In the genomic region with DNA sequence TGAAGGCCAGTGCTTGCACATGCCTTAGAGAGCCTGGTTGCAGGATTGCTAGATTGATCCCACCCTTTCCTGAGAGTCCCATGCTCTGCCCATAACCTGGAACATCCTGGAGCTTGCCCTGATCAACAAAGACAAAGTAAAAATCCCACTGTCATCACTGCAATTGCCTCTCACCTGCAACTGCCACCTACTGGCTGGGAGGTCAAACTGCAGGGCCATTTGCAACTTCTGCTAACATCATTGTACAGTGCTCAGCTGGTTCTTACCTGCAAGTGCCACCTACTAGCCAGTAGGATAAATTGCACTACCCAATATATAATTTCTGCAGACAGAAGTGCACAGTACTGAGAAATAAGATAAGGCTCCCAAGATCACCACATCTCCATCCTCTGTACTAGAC, we compare ENCODE assay signal across 12 cellular contexts.
DNase-seq lines count a peak whose midpoint lies in the region; ATAC-seq and TF ChIP-seq lines count a peak whose summit lies in the region.
"Had no signal": no experiment of that assay in that cellular context is flagged by ENCODE, and none has a peak within 500 bp of the region (broad histone marks: within the 10 kb centered on the region; RNA-seq: fewer than 3 reads in every experiment).

No MANE protein-coding gene starts in this region.

- H2BK120ac ChIP-seq in mesenchymal stem cell (ENCODE audit: low read depth, low read length), result no peak overlapping the region

- H2BK15ac ChIP-seq in mesenchymal stem cell (ENCODE audit: low read depth, poor library complexity, severe bottlenecking), result no peak overlapping the region

- no peak overlapping the region for H2AK5ac ChIP-seq in mesenchymal stem cell (ENCODE audit: low read length, severe bottlenecking)

- no peak overlapping the region for H4K91ac ChIP-seq in mesenchymal stem cell (ENCODE audit: low read length)

- peaks cover 18% of the 10 kb centered on the region for H3K9me3 Mint-ChIP-seq in osteocyte (ENCODE audit: unreplicated experiment)
- H3K9me3 Mint-ChIP-seq: stimulated activated naive CD8-positive, alpha-beta T cell treated with anti-CD3 and anti-CD28 coated beads, Interleukin-15, Interleukin-2, amounts not matched to agents 100 ng/mL and 50 ng/mL, for 24 hours had no signal

- H3K9ac ChIP-seq in colonic mucosa (ENCODE audit: low read depth in 2 of 2, low read length in 2 of 2), result no peak overlapping the region
- no peak overlapping the region for H3K9ac ChIP-seq in mesenchymal stem cell (ENCODE audit: low read length)

- TF ChIP-seq CTCF in GM12864 (IDR thresholded peaks at IDR 0.05; ENCODE audit: low read depth, low read length, missing control alignments) (peak; percentile 67), GM20000 (IDR thresholded peaks at IDR 0.05; ENCODE audit: extremely low read depth, missing control alignments) (peak; percentile 20), brain microvascular endothelial cell (IDR thresholded peaks at IDR 0.05; ENCODE audit: low read depth, low read length, missing control alignments) (peak; percentile 31), heart right ventricle (IDR thresholded peaks at IDR 0.05) (no peak), colonic mucosa (IDR thresholded peaks at IDR 0.05) (no peak), osteocyte (IDR thresholded peaks at IDR 0.05) (no peak)

- no peak overlapping the region for H3K14ac ChIP-seq in mesenchymal stem cell (ENCODE audit: low read length in 2 of 2)

- ATAC-seq in HG03378 (IDR thresholded peaks at IDR 0.05; ENCODE audit: unreplicated experiment) (peak; percentile 67), heart right ventricle (no peak)

- no peak overlapping the region for H3K18ac ChIP-seq in mesenchymal stem cell (ENCODE audit: low read depth in 1 of 2, low read length in 2 of 2)

- no peak overlapping the region for H2AFZ ChIP-seq in mesenchymal stem cell (ENCODE audit: low read depth, low read length)

- H3K27ac ChIP-seq in brain microvascular endothelial cell (no peak overlapping the region), heart right ventricle (no peak overlapping the region), colonic mucosa (no peak overlapping the region), mesenchymal stem cell (ENCODE audit: low read length, poor library complexity, severe bottlenecking) (no peak overlapping the region)
- H3K27ac ChIP-seq: VCaP had no signal

- H3K9me3 ChIP-seq in heart right ventricle, result peaks cover 0 to 27% (median 0%) of the 10 kb centered on the region in 11 donors
- H3K9me3 ChIP-seq in colonic mucosa, result no peaks in the 10 kb centered on the region
- H3K9me3 ChIP-seq in mesenchymal stem cell (ENCODE audit: control insufficient read depth, low read length), result peaks cover 8% of the 10 kb centered on the region

- no peak overlapping the region for H4K8ac ChIP-seq in mesenchymal stem cell (ENCODE audit: low read length)

- H3K4me1 Mint-ChIP-seq in osteocyte (ENCODE audit: unreplicated experiment), result no peaks in the 10 kb centered on the region
- H3K4me1 Mint-ChIP-seq: central memory CD8-positive, alpha-beta T cell had no signal

- H2BK5ac ChIP-seq in mesenchymal stem cell (ENCODE audit: low read depth, low read length, poor library complexity, severe bottlenecking), result no peak overlapping the region

- no peak overlapping the region for H3K4me3 Mint-ChIP-seq in osteocyte (ENCODE audit: unreplicated experiment)
- H3K4me3 Mint-ChIP-seq: central memory CD8-positive, alpha-beta T cell; stimulated activated naive CD8-positive, alpha-beta T cell treated with anti-CD3 and anti-CD28 coated beads, Interleukin-15, Interleukin-2, amounts not matched to agents 100 ng/mL and 50 ng/mL, for 24 hours had no signal

- no peak overlapping the region for H3K4ac ChIP-seq in mesenchymal stem cell (ENCODE audit: low read depth in 1 of 2, low read length in 2 of 2)

- H3K36me3 ChIP-seq in brain microvascular endothelial cell (replicated peaks) (no peaks in the 10 kb centered on the region), heart right ventricle (no peaks in the 10 kb centered on the region), colonic mucosa (no peaks in the 10 kb centered on the region), mesenchymal stem cell (ENCODE audit: control insufficient read depth in 1 of 2, insufficient read depth in 2 of 2, low read depth in 1 of 2, low read length in 2 of 2) (no peaks in the 10 kb centered on the region)

- H3K4me1 ChIP-seq in heart right ventricle (peaks cover 0 to 6% (median 0%) of the 10 kb centered on the region in 9 donors), colonic mucosa (no peaks in the 10 kb centered on the region), mesenchymal stem cell (ENCODE audit: control insufficient read depth, insufficient read depth, low read depth, low read length) (no peaks in the 10 kb centered on the region)

- no peak overlapping the region for H3K4me2 ChIP-seq in mesenchymal stem cell (ENCODE audit: low read length, poor library complexity, severe bottlenecking)

- no peak overlapping the region for H3K23ac ChIP-seq in mesenchymal stem cell (ENCODE audit: low read length in 2 of 2)

- in situ Hi-C loops in brain microvascular endothelial cell (cut with HindIII; ENCODE audit: low pct_ligation_motif_present, low sequenced_read_pairs), result no loop called here

- H3K27me3 ChIP-seq in brain microvascular endothelial cell (replicated peaks) (no peaks in the 10 kb centered on the region), heart right ventricle (no peaks in the 10 kb centered on the region), colonic mucosa (no peaks in the 10 kb centered on the region), mesenchymal stem cell (ENCODE audit: control insufficient read depth in 1 of 2, insufficient read depth in 1 of 2, low read length in 2 of 2) (no peaks in the 10 kb centered on the region)

- intact Hi-C loops in heart right ventricle (cut with DNase I) (no loop called here), colonic mucosa (cut with DNase I) (no loop called here)

- DNase-seq in GM12864 (ENCODE audit: low read depth) (no peak), GM20000 (ENCODE audit: low spot score) (no peak), brain microvascular endothelial cell (no peak), heart right ventricle (no peak), colonic mucosa (no peak), mesenchymal stem cell (no peak), osteocyte (ENCODE audit: extremely low spot score, unreplicated experiment) (no peak)
- DNase-seq: occipital lobe had no signal

- H3K27ac Mint-ChIP-seq in osteocyte (ENCODE audit: unreplicated experiment), result no peak overlapping the region
- H3K27ac Mint-ChIP-seq: stimulated activated naive CD8-positive, alpha-beta T cell treated with anti-CD3 and anti-CD28 coated beads, Interleukin-15, Interleukin-2, amounts not matched to agents 100 ng/mL and 50 ng/mL, for 24 hours had no signal

- no peak overlapping the region for H2BK12ac ChIP-seq in mesenchymal stem cell (ENCODE audit: low read length in 2 of 2)

- no peaks in the 10 kb centered on the region for H3K36me3 Mint-ChIP-seq in osteocyte (ENCODE audit: unreplicated experiment)

- H3K4me3 ChIP-seq in GM12864 (ENCODE audit: low read depth, low read length) (no peak overlapping the region), brain microvascular endothelial cell (ENCODE audit: low read depth, low read length) (no peak overlapping the region), heart right ventricle (no peak overlapping the region), colonic mucosa (no peak overlapping the region), mesenchymal stem cell (ENCODE audit: insufficient read depth in 1 of 2, low read depth in 1 of 2, low read length in 2 of 2) (no peak overlapping the region)

- no peaks in the 10 kb centered on the region for H3K27me3 Mint-ChIP-seq in osteocyte (ENCODE audit: unreplicated experiment)
- H3K27me3 Mint-ChIP-seq: central memory CD8-positive, alpha-beta T cell; stimulated activated naive CD8-positive, alpha-beta T cell treated with anti-CD3 and anti-CD28 coated beads, Interleukin-15, Interleukin-2, amounts not matched to agents 100 ng/mL and 50 ng/mL, for 24 hours had no signal

- no peaks in the 10 kb centered on the region for H3K79me1 ChIP-seq in mesenchymal stem cell (replicated peaks; ENCODE audit: low read length, poor library complexity, severe bottlenecking)

Comparison
In these comparisons a context has a peak if more than half of its experiments do, and no peak if none do; other contexts are left out.
1. CTCF ChIP-seq: peak in GM12864 (single experiment), GM20000 (single experiment) and brain microvascular endothelial cell (single experiment); none in heart right ventricle (0 of 9), colonic mucosa (single experiment) and osteocyte (single experiment).